Comparison of ENCODE assay signal across 1 cellular context in genomic region chr1:224433041-224433670, GRCh38.
TF ChIP-seq lines count a peak whose summit lies in the region.

No MANE protein-coding gene starts in this region.

TF ChIP-seq in SK-N-SH treated with all-trans-retinoic acid at 6 μM for 48 hours, 23 proteins besides CTCF, POLR2A, EP300 and RAD21 (continued from another document):
- no peak for TF ChIP-seq TSHZ2 (CRISPR knock-in tag; IDR thresholded peaks at IDR 0.05)
